ENCODE assay signal across 8 cellular contexts in genomic region chr4:86891785-86892638, GRCh38. TPM values are rescaled to one million over a fixed set of nuclear protein-coding genes. Genes with fewer than 3 reads are reported as not detected.
DNase-seq lines count a peak whose midpoint lies in the region; ATAC-seq, FAIRE-seq and TF ChIP-seq lines count a peak whose summit lies in the region.

TSS of gene C4orf36 (minus strand) at chr4:86892422. CDS start at chr4:86891520, 902 bp downstream.

- no peaks in the 10 kb centered on the region for H3K9me3 ChIP-seq in heart right ventricle
- H3K9me3 ChIP-seq in osteoblast (ENCODE audit: low read depth, low read length): no peaks in the 10 kb centered on the region

- H3K36me3 Mint-ChIP-seq in activated naive CD8-positive, alpha-beta T cell treated with anti-CD3 and anti-CD28 coated beads, Interleukin-2, amount 50 U/mL, for 24 hours (ENCODE audit: low read depth): no peaks in the 10 kb centered on the region

- peaks cover 0 to 26% (median 0%) of the 10 kb centered on the region in 9 donors for H3K4me1 ChIP-seq in heart right ventricle
- H3K4me1 ChIP-seq in osteoblast (ENCODE audit: insufficient read depth, low read length): no peaks in the 10 kb centered on the region

- peaks cover 10% of the 10 kb centered on the region for H3K4me1 Mint-ChIP-seq in activated naive CD8-positive, alpha-beta T cell treated with anti-CD3 and anti-CD28 coated beads, Interleukin-2, amount 50 U/mL, for 24 hours

- H3K27me3 ChIP-seq in heart right ventricle (peaks cover 0 to 16% (median 0%) of the 10 kb centered on the region in 7 donors), osteoblast (ENCODE audit: insufficient read depth, low read length) (no peaks in the 10 kb centered on the region)

- FAIRE-seq in RCC 7860 (lab: Jason Lieb, UNC): no peak

- peak within 1 kb of the TSS; percentile 46 for H3K27ac Mint-ChIP-seq in activated naive CD8-positive, alpha-beta T cell treated with anti-CD3 and anti-CD28 coated beads, Interleukin-2, amount 50 U/mL, for 24 hours

- H4K20me1 ChIP-seq in osteoblast (ENCODE audit: insufficient read depth, low read length): no peaks in the 10 kb centered on the region

- peak; percentile 62 for ATAC-seq in GM21360 (IDR thresholded peaks at IDR 0.05; ENCODE audit: unreplicated experiment)
- ATAC-seq in activated naive CD8-positive, alpha-beta T cell treated with anti-CD3 and anti-CD28 coated beads, Interleukin-2, amount 50 U/mL, for 24 hours: peak; percentile 71
- peak; percentile 72 to 92 (median 82) for ATAC-seq in heart right ventricle

- H3K4me3 ChIP-seq in heart right ventricle (peak within 1 kb of the TSS; percentile 72 to 90 (median 84)), osteoblast (ENCODE audit: insufficient read depth, low read length) (peak within 1 kb of the TSS; percentile 81)

- peak within 1 kb of the TSS in 7 of 10 donors; percentile 47 to 80 (median 61) for H3K27ac ChIP-seq in heart right ventricle
- no peak within 1 kb of the TSS for H3K27ac ChIP-seq in osteoblast (ENCODE audit: low read depth, low read length)

- DNase-seq in COR-L47 (lab: John Stamatoyannopoulos, UW): peak; percentile 69
- peak in 64 of 76 experiments; percentile 2 to 60 (median 36) for DNase-seq in HUDEP-2 (lab: John Stamatoyannopoulos, UW; ENCODE audit: unreplicated experiment in 76 of 76)
- DNase-seq in RCC 7860 (ENCODE audit: low spot score): peak; percentile 53
- DNase-seq in activated naive CD8-positive, alpha-beta T cell treated with anti-CD3 and anti-CD28 coated beads, Interleukin-2, amount 50 U/mL, for 24 hours: peak; percentile 39
- peak; percentile 38 to 45 for DNase-seq in heart right ventricle
- peak; percentile 83 for DNase-seq in osteoblast (ENCODE audit: insufficient read length, low spot score, missing footprints)
- DNase-seq in pons (ENCODE audit: low spot score): no peak

- intact Hi-C loops in heart right ventricle (cut with DNase I): loop anchor here in 3 of 10 donors (5.0 to 10.0 kb wide), 3 partner anchors 45 to 107 kb away; partner anchors contain the start of gene SLC10A6 (in 1 of the 3)

- H2AFZ ChIP-seq in osteoblast (ENCODE audit: low read length): peak within 1 kb of the TSS; percentile 93

- WGBS in heart right ventricle, 2 donors: 1% methylated on average over 79 to 83 of the region's 83 CpGs

- TF ChIP-seq CTCF in heart right ventricle (IDR thresholded peaks at IDR 0.05): no peak
- TF ChIP-seq CTCF in osteoblast (IDR thresholded peaks at IDR 0.05; ENCODE audit: extremely low read depth, low read depth, low read length): no peak

- no peaks in the 10 kb centered on the region for H3K9me3 Mint-ChIP-seq in activated naive CD8-positive, alpha-beta T cell treated with anti-CD3 and anti-CD28 coated beads, Interleukin-2, amount 50 U/mL, for 24 hours

- peak within 1 kb of the TSS; percentile 79 for H3K4me3 Mint-ChIP-seq in activated naive CD8-positive, alpha-beta T cell treated with anti-CD3 and anti-CD28 coated beads, Interleukin-2, amount 50 U/mL, for 24 hours

- H3K36me3 ChIP-seq in heart right ventricle: peaks cover 0 to 6% (median 0%) of the 10 kb centered on the region in 9 donors
- H3K36me3 ChIP-seq in osteoblast (ENCODE audit: insufficient read depth, low read length): no peaks in the 10 kb centered on the region

- H3K4me2 ChIP-seq in osteoblast (ENCODE audit: insufficient read depth, low read length): peak within 1 kb of the TSS; percentile 95

- no peaks in the 10 kb centered on the region for H3K79me2 ChIP-seq in osteoblast (ENCODE audit: insufficient read depth, low read length)

- H3K27me3 Mint-ChIP-seq in activated naive CD8-positive, alpha-beta T cell treated with anti-CD3 and anti-CD28 coated beads, Interleukin-2, amount 50 U/mL, for 24 hours: peaks cover 30% of the 10 kb centered on the region

RNA-seq across cellular contexts. Expression of gene C4orf36, which starts in this region (rescaled TPM):
- total RNA-seq in heart right ventricle (1 to 10 TPM in 5 of 10 donors, under 1 TPM in 3, not detected in 2; 0.58 to 3.5 (median 1.1) TPM), osteoblast (0.72 and 0.88 TPM in 2 replicates)
- under 1 TPM in 1 of 2 donors, not detected in 1; 0.10 TPM for polyA plus RNA-seq in heart right ventricle

Comparison
In these comparisons a context has a peak if more than half of its experiments do, and no peak if none do; other contexts are left out.
1. Peak in DNase-seq, H3K4me3 ChIP-seq and H3K4me2 ChIP-seq in osteoblast; RNA of the gene not detected or under 1 TPM.